9 cellular contexts compared by ENCODE assay signal in the genomic region with DNA sequence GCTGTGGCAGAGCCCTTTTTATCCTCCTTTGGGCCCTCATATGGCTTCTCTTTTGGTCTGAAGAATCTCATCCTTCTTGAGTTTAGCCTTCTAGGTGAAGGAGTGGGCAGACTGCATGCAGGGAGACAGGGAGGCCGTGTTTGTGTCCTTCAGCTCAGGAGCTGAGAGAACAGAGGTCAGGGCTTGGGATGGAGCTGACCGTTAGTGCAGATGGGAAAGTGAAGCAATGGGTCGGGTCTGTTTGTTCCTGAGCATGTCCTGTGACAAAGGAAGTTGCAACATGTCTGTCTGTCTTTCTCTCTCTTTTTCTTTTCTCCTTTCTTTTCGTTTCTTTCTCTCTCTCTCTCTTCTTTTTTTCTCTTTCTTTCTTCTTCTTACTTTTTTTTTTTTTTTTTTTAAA. TPM values are rescaled to one million over a fixed set of nuclear protein-coding genes. Genes with fewer than 3 reads are reported as not detected.
DNase-seq lines count a peak whose midpoint lies in the region; ATAC-seq, FAIRE-seq and TF ChIP-seq lines count a peak whose summit lies in the region.
"Had no signal": no experiment of that assay in that cellular context is flagged by ENCODE, and none has a peak within 500 bp of the region (broad histone marks: within the 10 kb centered on the region; RNA-seq: fewer than 3 reads in every experiment).

No MANE protein-coding gene starts in this region.

- 0 out of 2 replicates have a peak, but pooled peaks cover 2% of the 10 kb centered on the region for H3K4me1 ChIP-seq in HEK293 (ENCODE audit: control insufficient read depth, insufficient read depth, low read length)
- H3K4me1 ChIP-seq in RWPE2 (ENCODE audit: insufficient read depth, poor library complexity, severe bottlenecking), result peaks cover 3% of the 10 kb centered on the region
- H3K4me1 ChIP-seq in gastrocnemius medialis, result peaks cover 98 to 100% of the 10 kb centered on the region in 2 donors

- H3K27ac Mint-ChIP-seq in glutamatergic neuron (ENCODE audit: unreplicated experiment), result peak overlapping the region; percentile 72

- peaks cover 7% of the 10 kb centered on the region for H3K27me3 Mint-ChIP-seq in glutamatergic neuron (ENCODE audit: unreplicated experiment)

- H3K4me1 Mint-ChIP-seq in glutamatergic neuron (ENCODE audit: low read depth, unreplicated experiment), result peaks cover 72% of the 10 kb centered on the region

- H3K27ac ChIP-seq in HEK293 (ENCODE audit: extremely low read depth, low read depth, low read length), result no peak overlapping the region
- H3K27ac ChIP-seq in RWPE2 (ENCODE audit: poor library complexity, severe bottlenecking), result no peak overlapping the region
- peak overlapping the region; percentile 93 to 98 (median 96) for H3K27ac ChIP-seq in gastrocnemius medialis

- H3K9me3 ChIP-seq in HEK293 (ENCODE audit: control insufficient read depth, insufficient read depth, low read depth, low read length) (no peaks in the 10 kb centered on the region), RWPE2 (ENCODE audit: severe bottlenecking) (no peaks in the 10 kb centered on the region), gastrocnemius medialis (no peaks in the 10 kb centered on the region)

- peaks cover 0 to 6% of the 10 kb centered on the region in 2 experiments; a peak in 1 of 3 replicates for H3K36me3 ChIP-seq in HEK293 (ENCODE audit: control insufficient read depth in 2 of 2, insufficient read depth in 1 of 2, low read length in 2 of 2)
- H3K36me3 ChIP-seq in RWPE2 (ENCODE audit: low read depth), result peaks cover 5% of the 10 kb centered on the region; the same call in 1 of the 2 replicates
- no peaks in the 10 kb centered on the region for H3K36me3 ChIP-seq in gastrocnemius medialis

- H3K9me3 Mint-ChIP-seq in glutamatergic neuron (ENCODE audit: unreplicated experiment), result peaks cover 4% of the 10 kb centered on the region

- CTCF ChIA-PET in HEK293 (lab: Yijun Ruan, JAX), result interaction anchor here (0.7 kb wide), 2 partner anchors 26 to 921 kb away, joined by 3 read pairs; no protein-coding TSS in a partner anchor

- TF ChIP-seq CTCF in HEK293 (tag by site-specific recombination; IDR thresholded peaks at IDR 0.05), result no peak
- no peak for TF ChIP-seq CTCF in RWPE2 (IDR thresholded peaks at IDR 0.05; ENCODE audit: poor library complexity, severe bottlenecking)
- no peak for TF ChIP-seq CTCF in glutamatergic neuron (IDR thresholded peaks at IDR 0.05; ENCODE audit: partially characterized antibody, unreplicated experiment)
- TF ChIP-seq CTCF in gastrocnemius medialis (IDR thresholded peaks at IDR 0.05 in 4 of 5, conservative IDR thresholded peaks at IDR 0.05 in 1 of 5), result no peak
- TF ChIP-seq CTCF in D721Med (IDR thresholded peaks at IDR 0.05; ENCODE audit: insufficient read depth, missing control alignments), result no peak

- H3K4me3 Mint-ChIP-seq in glutamatergic neuron (ENCODE audit: unreplicated experiment), result no peak overlapping the region

- FAIRE-seq in D721Med (lab: Jason Lieb, UNC), result no peak

- POLR2A ChIA-PET in HEK293 (lab: Yijun Ruan, JAX), result no interaction called here

- DNase-seq in RWPE2 (ENCODE audit: low spot score) (peak; percentile 1), glutamatergic neuron (no peak), gastrocnemius medialis (peak; percentile 83 to 85), amygdala (lab: John Stamatoyannopoulos, UW) (no peak), D721Med (ENCODE audit: insufficient read length, low spot score) (no peak)
- DNase-seq: NCI-H510A had no signal

- H3K36me3 Mint-ChIP-seq in glutamatergic neuron (ENCODE audit: unreplicated experiment), result no peaks in the 10 kb centered on the region

- in situ Hi-C loops in gastrocnemius medialis (cut with MboI; ENCODE audit: low sequenced_read_pairs in 4 of 4), result loop anchor here in 2 of 4 donors (25.0 kb wide), 3 partner anchors 613 to 1113 kb away; partner anchors contain the start of gene CD55 (in 1 of the 2)

- intact Hi-C loops in gastrocnemius medialis (cut with DNase I; ENCODE audit: low total_unique reads), result loop anchor here (2.0 to 10.0 kb wide), 2 partner anchors 23 to 1115 kb away; no protein-coding TSS in a partner anchor

- ATAC-seq in RWPE2 (ENCODE audit: low read depth), result no peak
- peak; percentile 81 to 88 for ATAC-seq in gastrocnemius medialis
- ATAC-seq in HG03469 (IDR thresholded peaks at IDR 0.05; ENCODE audit: unreplicated experiment), result no peak
- ATAC-seq in HG02571 (IDR thresholded peaks at IDR 0.05; ENCODE audit: unreplicated experiment), result no peak

- no peak overlapping the region for H3K4me3 ChIP-seq in HEK293 (ENCODE audit: low read depth, low read length)
- H3K4me3 ChIP-seq in RWPE2 (ENCODE audit: severe bottlenecking), result no peak overlapping the region
- no peak overlapping the region for H3K4me3 ChIP-seq in gastrocnemius medialis

- TF ChIP-seq POLR2A in gastrocnemius medialis (IDR thresholded peaks at IDR 0.05), result no peak

- no peaks in the 10 kb centered on the region for H3K27me3 ChIP-seq in RWPE2 (ENCODE audit: insufficient read depth, poor library complexity, severe bottlenecking)
- H3K27me3 ChIP-seq in gastrocnemius medialis, result no peaks in the 10 kb centered on the region

TF ChIP-seq in HEK293, 187 proteins besides CTCF, POLR2A, EP300 and RAD21:
- TF ChIP-seq ZNF366 (tag by site-specific recombination; conservative IDR thresholded peaks at IDR 0.05) (peak; percentile 53), ZNF426 (tag by site-specific recombination; IDR thresholded peaks at IDR 0.05) (no peak)
- TF ChIP-seq, protein P1, sequence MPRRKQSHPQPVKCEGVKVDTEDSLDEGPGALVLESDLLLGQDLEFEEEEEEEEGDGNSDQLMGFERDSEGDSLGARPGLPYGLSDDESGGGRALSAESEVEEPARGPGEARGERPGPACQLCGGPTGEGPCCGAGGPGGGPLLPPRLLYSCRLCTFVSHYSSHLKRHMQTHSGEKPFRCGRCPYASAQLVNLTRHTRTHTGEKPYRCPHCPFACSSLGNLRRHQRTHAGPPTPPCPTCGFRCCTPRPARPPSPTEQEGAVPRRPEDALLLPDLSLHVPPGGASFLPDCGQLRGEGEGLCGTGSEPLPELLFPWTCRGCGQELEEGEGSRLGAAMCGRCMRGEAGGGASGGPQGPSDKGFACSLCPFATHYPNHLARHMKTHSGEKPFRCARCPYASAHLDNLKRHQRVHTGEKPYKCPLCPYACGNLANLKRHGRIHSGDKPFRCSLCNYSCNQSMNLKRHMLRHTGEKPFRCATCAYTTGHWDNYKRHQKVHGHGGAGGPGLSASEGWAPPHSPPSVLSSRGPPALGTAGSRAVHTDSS (tag by site-specific recombination; IDR thresholded peaks at IDR 0.05), result no peak

RNA-seq across cellular contexts. Expression of gene MAPKAPK2, which starts 14.9 kb away (rescaled TPM):
- total RNA-seq in glutamatergic neuron (ENCODE audit: unreplicated experiment), result 93.8 TPM
- total RNA-seq in gastrocnemius medialis, result 100 to 1,000 TPM; 115 to 207 (median 140) TPM

Comparison
In these comparisons a context has a peak if more than half of its experiments do, and no peak if none do; other contexts are left out.
1. H3K27ac ChIP-seq: peak in gastrocnemius medialis (4 of 4); none in HEK293 (single experiment) and RWPE2 (single experiment).
2. ATAC-seq: peak in gastrocnemius medialis (2 of 2); none in RWPE2 (single experiment), HG03469 (single experiment) and HG02571 (single experiment).
3. DNase-seq: peak in RWPE2 (single experiment) and gastrocnemius medialis (2 of 2); none in glutamatergic neuron (single experiment), amygdala (0 of 56) and D721Med (single experiment).